8 cellular contexts compared by ENCODE assay signal in the genomic region with DNA sequence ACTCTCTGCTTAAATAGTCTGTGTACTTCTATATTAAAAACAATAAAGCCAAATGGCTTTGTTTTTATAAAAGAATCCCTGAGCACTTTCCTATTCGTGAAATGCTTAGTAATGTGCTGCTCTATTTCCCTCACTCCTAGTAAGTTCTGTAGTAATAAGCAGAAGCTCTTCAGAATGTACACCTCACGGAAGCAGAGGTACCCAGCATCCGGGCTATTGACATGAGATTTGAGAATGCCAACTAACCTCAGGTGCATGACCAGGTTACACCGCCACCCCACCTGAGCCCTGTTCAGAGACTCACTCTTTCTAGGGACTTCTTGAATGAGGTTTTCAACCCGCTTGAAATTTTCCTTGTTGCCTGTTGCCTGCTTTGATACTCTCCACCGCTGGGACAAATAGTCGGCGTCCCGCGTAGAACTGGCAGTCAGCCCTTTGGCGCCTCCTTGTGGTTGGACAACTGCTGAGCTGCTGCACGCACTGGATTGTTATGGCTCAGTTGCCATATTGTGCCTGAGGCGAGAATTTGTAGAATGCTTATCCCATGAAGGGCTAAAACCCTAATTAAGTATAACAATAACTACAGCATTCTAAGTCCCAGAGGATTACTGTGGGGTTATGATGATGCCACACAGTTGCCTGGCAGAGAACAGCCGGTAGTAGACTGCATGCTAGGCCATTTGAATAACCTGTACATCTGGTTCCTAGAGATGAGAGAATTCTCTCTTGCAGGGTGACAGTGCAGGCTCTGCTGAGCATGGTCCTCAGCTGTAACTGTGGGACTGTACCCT.
DNase-seq lines count a peak whose midpoint lies in the region; ATAC-seq and TF ChIP-seq lines count a peak whose summit lies in the region.

No MANE protein-coding gene starts in this region.

- H3K9me3 ChIP-seq in psoas muscle (no peaks in the 10 kb centered on the region), vagina (no peaks in the 10 kb centered on the region)

- no peaks in the 10 kb centered on the region for H3K27me3 ChIP-seq in KMS-11 (ENCODE audit: insufficient read depth, low read depth)
- no peaks in the 10 kb centered on the region for H3K27me3 ChIP-seq in psoas muscle (ENCODE audit: insufficient read depth in 3 of 3, low read length in 2 of 3)
- H3K27me3 ChIP-seq in vagina: no peaks in the 10 kb centered on the region

- H3K27me3 Mint-ChIP-seq in activated naive CD4-positive, alpha-beta T cell treated with anti-CD3 and anti-CD28 coated beads, Interleukin-2, amount 10 ng/mL, durations not matched to agents 7 days and 5 days: peaks cover 5% of the 10 kb centered on the region

- no peak for TF ChIP-seq POLR2A in vagina (IDR thresholded peaks at IDR 0.05)

- no peak overlapping the region for H3K27ac ChIP-seq in KMS-11
- H3K27ac ChIP-seq in psoas muscle: peak overlapping the region; percentile 60
- no peak overlapping the region for H3K27ac ChIP-seq in vagina

- H3K4me3 ChIP-seq in KMS-11 (IDR thresholded peaks at IDR 0.05; ENCODE audit: insufficient read depth, low read depth, low read length): no peak overlapping the region
- H3K4me3 ChIP-seq in psoas muscle: peak overlapping the region; percentile 43
- H3K4me3 ChIP-seq in vagina: no peak overlapping the region

- H3K27ac Mint-ChIP-seq in activated naive CD4-positive, alpha-beta T cell treated with anti-CD3 and anti-CD28 coated beads, Interleukin-2, amount 10 ng/mL, durations not matched to agents 7 days and 5 days: no peak overlapping the region

- intact Hi-C loops in Right ventricle myocardium inferior (cut with DNase I) (loop anchor here (10.0 kb wide), 2 partner anchors 505 to 715 kb away; a partner anchor contains a TSS), psoas muscle (cut with DNase I) (loop anchor here (2.0 to 10.0 kb wide), 7 partner anchors 47 to 718 kb away; a partner anchor contains a TSS), vagina (cut with DNase I) (loop anchor here (5.0 kb wide), 1 partner anchor 513 kb away; no protein-coding TSS in a partner anchor)

- H3K9me3 Mint-ChIP-seq in activated naive CD4-positive, alpha-beta T cell treated with anti-CD3 and anti-CD28 coated beads, Interleukin-2, amount 10 ng/mL, durations not matched to agents 7 days and 5 days: no peaks in the 10 kb centered on the region

- H3K4me1 Mint-ChIP-seq in activated naive CD4-positive, alpha-beta T cell treated with anti-CD3 and anti-CD28 coated beads, Interleukin-2, amount 10 ng/mL, durations not matched to agents 7 days and 5 days: peaks cover 4% of the 10 kb centered on the region

- no peaks in the 10 kb centered on the region for H3K79me2 ChIP-seq in KMS-11 (ENCODE audit: insufficient read depth, low read depth)

- peaks cover 3% of the 10 kb centered on the region for H3K36me3 Mint-ChIP-seq in activated naive CD4-positive, alpha-beta T cell treated with anti-CD3 and anti-CD28 coated beads, Interleukin-2, amount 10 ng/mL, durations not matched to agents 7 days and 5 days

- H3K4me1 ChIP-seq in KMS-11 (ENCODE audit: low read depth, poor library complexity, severe bottlenecking): no peaks in the 10 kb centered on the region
- H3K4me1 ChIP-seq in psoas muscle: peaks cover 12% of the 10 kb centered on the region
- H3K4me1 ChIP-seq in vagina: no peaks in the 10 kb centered on the region

- H3K36me3 ChIP-seq in KMS-11 (ENCODE audit: insufficient read depth) (no peaks in the 10 kb centered on the region), psoas muscle (ENCODE audit: insufficient read depth in 1 of 2, low read depth in 1 of 2) (peaks cover 0 to 8% of the 10 kb centered on the region in 2 donors), vagina (no peaks in the 10 kb centered on the region)

- H2AFZ ChIP-seq in KMS-11 (ENCODE audit: low read depth): no peak overlapping the region

- peak; percentile 34 for DNase-seq in GM04503 (ENCODE audit: low read depth)
- peak; percentile 51 for DNase-seq in SK-N-DZ (ENCODE audit: low spot score)
- peak; percentile 89 for DNase-seq in activated naive CD4-positive, alpha-beta T cell treated with anti-CD3 and anti-CD28 coated beads, Interleukin-2, amount 10 ng/mL, durations not matched to agents 7 days and 5 days
- DNase-seq in Right ventricle myocardium inferior (ENCODE audit: missing footprints): peak; percentile 80
- DNase-seq in psoas muscle: peak; percentile 76 to 89
- no peak for DNase-seq in vagina (ENCODE audit: extremely low spot score in 2 of 2)

- WGBS in psoas muscle, 3 donors: 16 to 24% (median 16%) methylated on average over 14 of the region's 14 CpGs

- H3K4me3 Mint-ChIP-seq in activated naive CD4-positive, alpha-beta T cell treated with anti-CD3 and anti-CD28 coated beads, Interleukin-2, amount 10 ng/mL, durations not matched to agents 7 days and 5 days: peak overlapping the region; percentile 24

- no peaks in the 10 kb centered on the region for H4K20me1 ChIP-seq in KMS-11 (ENCODE audit: insufficient read depth)

- ATAC-seq in GM21825 (IDR thresholded peaks at IDR 0.05; ENCODE audit: unreplicated experiment) (peak; percentile 95), Right ventricle myocardium inferior (peak; percentile 37), psoas muscle (peak; percentile 82 to 93 (median 88))

- no peak overlapping the region for H3K4me2 ChIP-seq in KMS-11

- TF ChIP-seq CTCF in KMS-11 (conservative IDR thresholded peaks at IDR 0.05; ENCODE audit: low read depth, low read length) (peak; percentile 89), psoas muscle (IDR thresholded peaks at IDR 0.05) (peak; percentile 91), vagina (IDR thresholded peaks at IDR 0.05) (peak; percentile 51 to 71 (median 60))

- no peak overlapping the region for H3K9ac ChIP-seq in KMS-11

- CTCF ChIA-PET in activated naive CD4-positive, alpha-beta T cell treated with anti-CD3 and anti-CD28 coated beads, Interleukin-2, amount 10 ng/mL, durations not matched to agents 7 days and 5 days (lab: Charles Lee): interaction anchor here (0.6 to 11.8 kb wide), 20 partner anchors 12 to 719 kb away, joined by 3 to 173 read pairs (median 4); no protein-coding TSS in a partner anchor

Comparison
In these comparisons a context has a peak if more than half of its experiments do, and no peak if none do; other contexts are left out.
1. DNase-seq: peak in GM04503 (single experiment), SK-N-DZ (single experiment), activated naive CD4-positive, alpha-beta T cell treated with anti-CD3 and anti-CD28 coated beads, Interleukin-2, amount 10 ng/mL, durations not matched to agents 7 days and 5 days (single experiment), Right ventricle myocardium inferior (single experiment) and psoas muscle (2 of 2); none in vagina (0 of 2).
2. ATAC-seq: peak in every context shown above with its lines; median percentile 95 in GM21825; 88 in psoas muscle; 37 in Right ventricle myocardium inferior.
3. Peak in every context shown above with its lines, with median percentiles within 50 percentile points of each other: CTCF ChIP-seq.